14 cellular contexts compared by ENCODE assay signal in genomic region chr11:72326151-72326842, GRCh38.
DNase-seq lines count a peak whose midpoint lies in the region; ATAC-seq and TF ChIP-seq lines count a peak whose summit lies in the region.
"Had no signal": no experiment of that assay in that cellular context is flagged by ENCODE, and none has a peak within 500 bp of the region (broad histone marks: within the 10 kb centered on the region; RNA-seq: fewer than 3 reads in every experiment).

No MANE protein-coding gene starts in this region.

- H3K27ac Mint-ChIP-seq in activated CD4-positive, alpha-beta T cell treated with anti-CD3 and anti-CD28 coated beads, Interleukin-2, amount 10 ng/mL, durations not matched to agents 24 days and 14 days, result peak overlapping the region; percentile 85
- H3K27ac Mint-ChIP-seq in activated CD8-positive, alpha-beta T cell treated with anti-CD3 and anti-CD28 coated beads for 36 hours, result peak overlapping the region; percentile 71

- no peak for TF ChIP-seq POLR2A in lower leg skin (IDR thresholded peaks at IDR 0.05)

- no peak for DNase-seq in activated CD4-positive, alpha-beta T cell treated with anti-CD3 and anti-CD28 coated beads, Interleukin-2, amount 10 ng/mL, durations not matched to agents 24 days and 14 days
- DNase-seq in activated CD4-positive, alpha-beta T cell treated with anti-CD3 and anti-CD28 coated beads for 4 hours, result no peak
- peak; percentile 48 for DNase-seq in activated CD8-positive, alpha-beta T cell treated with anti-CD3 and anti-CD28 coated beads for 36 hours
- DNase-seq in fibroblast of mammary gland (ENCODE audit: low read depth) (peak; percentile 76), lower leg skin (ENCODE audit: low spot score in 2 of 2) (no peak)
- peak; percentile 31 to 32 for DNase-seq in stimulated activated CD4-positive, alpha-beta T cell treated with anti-CD3 and anti-CD28 coated beads, Interleukin-4, amount 100 ng/mL, for 48 hours (ENCODE audit: low read depth in 2 of 2)
- DNase-seq: activated gamma-delta T cell treated with Interleukin-2 at 50 U/mL for 16 hours, left colon, NCI-H2029 treated with DMSO at 0.1 percent for 48 hours, right cardiac atrium had no signal

- H3K4me3 Mint-ChIP-seq in activated CD4-positive, alpha-beta T cell treated with anti-CD3 and anti-CD28 coated beads, Interleukin-2, amount 10 ng/mL, durations not matched to agents 24 days and 14 days, result peak overlapping the region; percentile 6
- H3K4me3 Mint-ChIP-seq in activated CD8-positive, alpha-beta T cell treated with anti-CD3 and anti-CD28 coated beads for 36 hours, result no peak overlapping the region

- TF ChIP-seq CTCF in activated CD8-positive, alpha-beta T cell treated with anti-CD3 and anti-CD28 coated beads for 36 hours (IDR thresholded peaks at IDR 0.05), result no peak
- TF ChIP-seq CTCF in fibroblast of mammary gland (conservative IDR thresholded peaks at IDR 0.05; ENCODE audit: control insufficient read depth, insufficient read depth, low read depth, low read length), result no peak
- no peak for TF ChIP-seq CTCF in lower leg skin (IDR thresholded peaks at IDR 0.05)

- CTCF ChIA-PET in activated CD8-positive, alpha-beta T cell treated with anti-CD3 and anti-CD28 coated beads for 36 hours (lab: Charles Lee), result interaction anchor here (0.6 to 4.2 kb wide), 6 partner anchors 36 to 348 kb away, joined by 3 to 21 read pairs (median 3); no protein-coding TSS in a partner anchor

- H3K27me3 Mint-ChIP-seq in activated CD4-positive, alpha-beta T cell treated with anti-CD3 and anti-CD28 coated beads, Interleukin-2, amount 10 ng/mL, durations not matched to agents 24 days and 14 days, result no peaks in the 10 kb centered on the region
- H3K27me3 Mint-ChIP-seq in activated CD8-positive, alpha-beta T cell treated with anti-CD3 and anti-CD28 coated beads for 36 hours, result no peaks in the 10 kb centered on the region

- ATAC-seq in activated CD8-positive, alpha-beta T cell treated with anti-CD3 and anti-CD28 coated beads for 36 hours, result peak; percentile 85
- ATAC-seq in HG03280 (IDR thresholded peaks at IDR 0.05; ENCODE audit: unreplicated experiment) (no peak), GM19351 (IDR thresholded peaks at IDR 0.05; ENCODE audit: unreplicated experiment) (no peak)
- ATAC-seq: left colon, right cardiac atrium, Right ventricle myocardium inferior had no signal

- intact Hi-C loops in activated CD4-positive, alpha-beta T cell treated with anti-CD3 and anti-CD28 coated beads, Interleukin-2, amount 10 ng/mL, durations not matched to agents 24 days and 14 days (cut with micrococcal nuclease), result loop anchor here (2.0 kb wide), 1 partner anchor 105 kb away; no protein-coding TSS in a partner anchor
- intact Hi-C loops in activated CD8-positive, alpha-beta T cell treated with anti-CD3 and anti-CD28 coated beads for 36 hours (cut with micrococcal nuclease), result no loop called here
- intact Hi-C loops in lower leg skin (cut with DNase I; ENCODE audit: low total_unique reads), result no loop called here

- H3K4me1 Mint-ChIP-seq in activated CD4-positive, alpha-beta T cell treated with anti-CD3 and anti-CD28 coated beads, Interleukin-2, amount 10 ng/mL, durations not matched to agents 24 days and 14 days, result peaks cover 32% of the 10 kb centered on the region
- H3K4me1 Mint-ChIP-seq in activated CD8-positive, alpha-beta T cell treated with anti-CD3 and anti-CD28 coated beads for 36 hours (ENCODE audit: low read depth), result peaks cover 20% of the 10 kb centered on the region

- no peaks in the 10 kb centered on the region for H3K9me3 Mint-ChIP-seq in activated CD4-positive, alpha-beta T cell treated with anti-CD3 and anti-CD28 coated beads, Interleukin-2, amount 10 ng/mL, durations not matched to agents 24 days and 14 days
- H3K9me3 Mint-ChIP-seq in activated CD8-positive, alpha-beta T cell treated with anti-CD3 and anti-CD28 coated beads for 36 hours, result no peaks in the 10 kb centered on the region

- peaks cover 10% of the 10 kb centered on the region for H3K36me3 Mint-ChIP-seq in activated CD4-positive, alpha-beta T cell treated with anti-CD3 and anti-CD28 coated beads, Interleukin-2, amount 10 ng/mL, durations not matched to agents 24 days and 14 days (ENCODE audit: low read depth)
- H3K36me3 Mint-ChIP-seq in activated CD8-positive, alpha-beta T cell treated with anti-CD3 and anti-CD28 coated beads for 36 hours (ENCODE audit: low read depth), result peaks cover 17% of the 10 kb centered on the region

- H3K4me3 ChIP-seq in fibroblast of mammary gland (ENCODE audit: control insufficient read depth, low read depth, low read length) (no peak overlapping the region), lower leg skin (ENCODE audit: low read depth, poor library complexity, severe bottlenecking) (no peak overlapping the region)
- H3K4me3 ChIP-seq: BLaER1 had no signal

- POLR2A ChIA-PET in activated CD8-positive, alpha-beta T cell treated with anti-CD3 and anti-CD28 coated beads for 36 hours (lab: Charles Lee), result no interaction called here

Comparison
In these comparisons a context has a peak if more than half of its experiments do, and no peak if none do; other contexts are left out.
1. DNase-seq: peak in activated CD8-positive, alpha-beta T cell treated with anti-CD3 and anti-CD28 coated beads for 36 hours (single experiment), fibroblast of mammary gland (single experiment) and stimulated activated CD4-positive, alpha-beta T cell treated with anti-CD3 and anti-CD28 coated beads, Interleukin-4, amount 100 ng/mL, for 48 hours (2 of 2); none in activated CD4-positive, alpha-beta T cell treated with anti-CD3 and anti-CD28 coated beads, Interleukin-2, amount 10 ng/mL, durations not matched to agents 24 days and 14 days (single experiment), activated CD4-positive, alpha-beta T cell treated with anti-CD3 and anti-CD28 coated beads for 4 hours (0 of 2) and lower leg skin (0 of 2).